Comparison of ENCODE assay signal across 16 cellular contexts in the genomic region with DNA sequence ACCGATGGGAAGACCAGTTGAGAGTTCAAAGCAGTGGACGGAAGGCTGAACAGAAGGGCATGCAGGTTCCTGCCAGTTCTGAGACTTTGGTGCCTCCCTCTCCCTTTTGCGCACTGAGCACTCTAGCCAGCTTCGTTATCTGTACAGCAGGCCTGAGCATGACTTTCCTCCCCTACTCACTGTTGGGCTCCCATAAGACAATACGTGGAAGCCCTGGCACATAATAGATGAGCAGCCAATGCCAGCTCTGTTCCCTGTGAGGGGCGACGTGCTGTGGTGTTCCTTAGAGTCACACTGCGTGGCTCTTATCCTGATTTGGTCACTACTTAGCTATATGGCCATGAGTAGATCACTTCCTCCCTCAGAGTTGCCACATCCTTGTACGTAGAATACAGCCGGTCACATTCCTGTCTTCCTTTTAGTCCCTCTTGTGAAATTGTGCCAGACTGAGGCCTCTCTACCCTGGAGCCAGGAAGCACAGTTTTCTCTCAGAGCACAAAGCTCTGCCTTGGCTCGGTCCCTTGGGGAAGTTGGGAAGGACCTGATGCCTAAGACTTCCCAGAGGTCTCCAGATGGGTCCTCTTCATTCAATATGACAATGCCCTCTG.
DNase-seq lines count a peak whose midpoint lies in the region; ATAC-seq and TF ChIP-seq lines count a peak whose summit lies in the region.
"Had no signal": no experiment of that assay in that cellular context is flagged by ENCODE, and none has a peak within 500 bp of the region (broad histone marks: within the 10 kb centered on the region; RNA-seq: fewer than 3 reads in every experiment).

No MANE protein-coding gene starts in this region.

- TF ChIP-seq CTCF in epithelial cell of esophagus (IDR thresholded peaks at IDR 0.05; ENCODE audit: insufficient read depth, low read depth, low read length, missing control alignments) (no peak), mucosa of descending colon (IDR thresholded peaks at IDR 0.05) (no peak), MM.1S (IDR thresholded peaks at IDR 0.05; ENCODE audit: low read length) (no peak)
- no peak for TF ChIP-seq CTCF in activated CD8-positive, alpha-beta T cell treated with anti-CD3 and anti-CD28 coated beads for 36 hours (IDR thresholded peaks at IDR 0.05)

- H4K20me1 ChIP-seq in MM.1S (ENCODE audit: insufficient read depth, low read length): no peaks in the 10 kb centered on the region

- no peaks in the 10 kb centered on the region for H3K27me3 Mint-ChIP-seq in activated CD8-positive, alpha-beta T cell treated with anti-CD3 and anti-CD28 coated beads for 36 hours

- H3K4me3 Mint-ChIP-seq in activated CD8-positive, alpha-beta T cell treated with anti-CD3 and anti-CD28 coated beads for 36 hours: no peak overlapping the region
- H3K4me3 Mint-ChIP-seq: CD8-positive, alpha-beta memory T cell had no signal

- intact Hi-C loops in mucosa of descending colon (cut with DNase I, micrococcal nuclease): no loop called here
- intact Hi-C loops in activated CD8-positive, alpha-beta T cell treated with anti-CD3 and anti-CD28 coated beads for 36 hours (cut with micrococcal nuclease): no loop called here

- no peaks in the 10 kb centered on the region for H3K36me3 Mint-ChIP-seq in activated CD8-positive, alpha-beta T cell treated with anti-CD3 and anti-CD28 coated beads for 36 hours (ENCODE audit: low read depth)
- H3K36me3 Mint-ChIP-seq: CD8-positive, alpha-beta memory T cell had no signal

- no peak overlapping the region for H3K9ac ChIP-seq in MM.1S (ENCODE audit: low read length)

- ATAC-seq in mucosa of descending colon: peak; percentile 27
- no peak for ATAC-seq in activated CD8-positive, alpha-beta T cell treated with anti-CD3 and anti-CD28 coated beads for 36 hours
- ATAC-seq: activated CD4-positive, CD25-positive, alpha-beta regulatory T cell treated with anti-CD3 and anti-CD28 coated beads, Interleukin-2, amount 50 U/mL, for 24 hours had no signal

- H3K36me3 ChIP-seq in mucosa of descending colon (ENCODE audit: low read depth): no peaks in the 10 kb centered on the region
- H3K36me3 ChIP-seq in MM.1S (replicated peaks; ENCODE audit: insufficient read depth, low read length): no peaks in the 10 kb centered on the region
- H3K36me3 ChIP-seq: sigmoid colon, SJCRH30, vagina had no signal

- H3K4me1 ChIP-seq in mucosa of descending colon (ENCODE audit: low read depth): no peaks in the 10 kb centered on the region
- no peaks in the 10 kb centered on the region for H3K4me1 ChIP-seq in MM.1S (ENCODE audit: low read length)
- H3K4me1 ChIP-seq: sigmoid colon, vagina had no signal

- CTCF ChIA-PET in activated CD8-positive, alpha-beta T cell treated with anti-CD3 and anti-CD28 coated beads for 36 hours (lab: Charles Lee): no interaction called here

- H3K4me3 ChIP-seq in epithelial cell of esophagus (ENCODE audit: low read length) (no peak overlapping the region), mucosa of descending colon (no peak overlapping the region), MM.1S (ENCODE audit: low read length) (no peak overlapping the region)
- H3K4me3 ChIP-seq: coronary artery, sigmoid colon, SJCRH30, vagina had no signal

- H3K27ac ChIP-seq in MM.1S (ENCODE audit: low read length): no peak overlapping the region
- H3K27ac ChIP-seq: sigmoid colon, SJCRH30, vagina had no signal

- H3K27me3 ChIP-seq in MM.1S (replicated peaks; ENCODE audit: insufficient read depth, low read length): no peaks in the 10 kb centered on the region
- H3K27me3 ChIP-seq: sigmoid colon, SJCRH30, vagina had no signal

- H3K9me3 ChIP-seq in mucosa of descending colon (no peaks in the 10 kb centered on the region), MM.1S (replicated peaks; ENCODE audit: insufficient read depth, low read length) (no peaks in the 10 kb centered on the region)
- H3K9me3 ChIP-seq: sigmoid colon, SJCRH30, vagina had no signal

- H3K4me2 ChIP-seq in MM.1S (ENCODE audit: low read depth, low read length): no peak overlapping the region

- H3F3A ChIP-seq in MM.1S (ENCODE audit: insufficient read depth, low read length): no peaks in the 10 kb centered on the region

- H3K9me2 ChIP-seq in MM.1S (replicated peaks; ENCODE audit: insufficient read depth, low read length): no peaks in the 10 kb centered on the region

- no peak overlapping the region for H3K27ac Mint-ChIP-seq in activated CD8-positive, alpha-beta T cell treated with anti-CD3 and anti-CD28 coated beads for 36 hours
- H3K27ac Mint-ChIP-seq: CD8-positive, alpha-beta memory T cell had no signal

- DNase-seq in COLO829 (ENCODE audit: low spot score) (peak; percentile 6), NOMO-1 treated with DMSO at 0.1 percent for 48 hours (lab: John Stamatoyannopoulos, UW; ENCODE audit: unreplicated experiment) (peak; percentile 48), epithelial cell of esophagus (ENCODE audit: low read depth) (peak; percentile 64), mucosa of descending colon (no peak), COR-L47 (lab: John Stamatoyannopoulos, UW) (no peak), MM.1S (no peak), NCI-H2227 (lab: John Stamatoyannopoulos, UW; ENCODE audit: unreplicated experiment) (no peak)
- DNase-seq in activated CD8-positive, alpha-beta T cell treated with anti-CD3 and anti-CD28 coated beads for 36 hours: no peak
- DNase-seq: CD8-positive, alpha-beta memory T cell; KG1; NCI-H446 treated with DMSO at 0.1 percent for 48 hours; sigmoid colon; SJCRH30 had no signal

- no peaks in the 10 kb centered on the region for H3K79me2 ChIP-seq in MM.1S (ENCODE audit: low read length)

- POLR2A ChIA-PET in activated CD8-positive, alpha-beta T cell treated with anti-CD3 and anti-CD28 coated beads for 36 hours (lab: Charles Lee): no interaction called here

- H3K4me1 Mint-ChIP-seq in activated CD8-positive, alpha-beta T cell treated with anti-CD3 and anti-CD28 coated beads for 36 hours (ENCODE audit: low read depth): peaks cover 9% of the 10 kb centered on the region
- H3K4me1 Mint-ChIP-seq: CD8-positive, alpha-beta memory T cell had no signal

- no peak overlapping the region for H2AFZ ChIP-seq in MM.1S (ENCODE audit: low read length)

- H3K9me3 Mint-ChIP-seq in activated CD8-positive, alpha-beta T cell treated with anti-CD3 and anti-CD28 coated beads for 36 hours: no peaks in the 10 kb centered on the region

Comparison
In these comparisons a context has a peak if more than half of its experiments do, and no peak if none do; other contexts are left out.
1. DNase-seq: peak in COLO829 (single experiment), NOMO-1 treated with DMSO at 0.1 percent for 48 hours (single experiment) and epithelial cell of esophagus (single experiment); none in mucosa of descending colon (0 of 3), COR-L47 (single experiment), activated CD8-positive, alpha-beta T cell treated with anti-CD3 and anti-CD28 coated beads for 36 hours (single experiment), MM.1S (single experiment) and NCI-H2227 (single experiment).